Comparison of ENCODE assay signal across 1 cellular context in genomic region chr17:44948315-44948795, GRCh38.
A peak's percentile ranks its signal among the peaks of the same experiment; 100 is the strongest.
TF ChIP-seq lines count a peak whose summit lies in the region.

No MANE protein-coding gene starts in this region.

TF ChIP-seq in HepG2, 621 proteins besides CTCF, POLR2A, EP300 and RAD21:
- TF ChIP-seq ZNF629 (CRISPR knock-in tag; conservative IDR thresholded peaks at IDR 0.05), result peak; percentile 89
- TF ChIP-seq ATF5 (CRISPR knock-in tag; IDR thresholded peaks at IDR 0.05; ENCODE audit: low read depth), result 0 out of 2 replicates have a peak, but pooled peaks have one; percentile 53
- TF ChIP-seq ZNF543 (CRISPR knock-in tag; IDR thresholded peaks at IDR 0.05), result peak; percentile 8; the same call in 1 of the 2 replicates
- TF ChIP-seq SMYD3 (CRISPR knock-in tag; IDR thresholded peaks at IDR 0.05), result 0 out of 2 replicates have a peak, but pooled peaks have one; percentile 14
- no peak for TF ChIP-seq SMAD3 (CRISPR knock-in tag; IDR thresholded peaks at IDR 0.05)
- 0 out of 2 replicates have a peak, but pooled peaks have one; percentile 86 for TF ChIP-seq SNAI1 (CRISPR knock-in tag; IDR thresholded peaks at IDR 0.05; ENCODE audit: borderline replicate concordance)
- 0 out of 2 replicates have a peak, but pooled peaks have one; percentile 18 for TF ChIP-seq ZMYM3 (CRISPR knock-in tag; IDR thresholded peaks at IDR 0.05)
- TF ChIP-seq WIZ (CRISPR knock-in tag; IDR thresholded peaks at IDR 0.05), result 0 out of 2 replicates have a peak, but pooled peaks have one; percentile 14
- TF ChIP-seq ZNF143 (CRISPR knock-in tag; IDR thresholded peaks at IDR 0.05), result no peak
- TF ChIP-seq ZNF512 (CRISPR knock-in tag; IDR thresholded peaks at IDR 0.05), result peak; percentile 4; the same call in 1 of the 2 replicates
- peak; percentile 83 for TF ChIP-seq CHD4 (IDR thresholded peaks at IDR 0.05; ENCODE audit: borderline replicate concordance, low read length)
- TF ChIP-seq FOXA3 (CRISPR knock-in tag; IDR thresholded peaks at IDR 0.05), result no peak
